ENCODE assay signal across 8 cellular contexts in genomic region chr6:37101991-37102298, GRCh38.
DNase-seq lines count a peak whose midpoint lies in the region; ATAC-seq and TF ChIP-seq lines count a peak whose summit lies in the region.

No MANE protein-coding gene starts in this region.

- no peaks in the 10 kb centered on the region for H3K27me3 ChIP-seq in brain microvascular endothelial cell (replicated peaks)
- H3K27me3 ChIP-seq in mucosa of rectum (ENCODE audit: control insufficient read depth in 2 of 2, insufficient read depth in 2 of 2, low read length in 2 of 2) = no peaks in the 10 kb centered on the region
- no peaks in the 10 kb centered on the region for H3K27me3 ChIP-seq in upper lobe of left lung

- TF ChIP-seq POLR2A in upper lobe of left lung (IDR thresholded peaks at IDR 0.05) = no peak

- H3K4me3 ChIP-seq in brain microvascular endothelial cell (ENCODE audit: low read depth, low read length) = peak overlapping the region; percentile 52
- H3K4me3 ChIP-seq in mucosa of rectum (ENCODE audit: low read length in 2 of 2) = peak overlapping the region; percentile 63 to 75
- H3K4me3 ChIP-seq in upper lobe of left lung = peak overlapping the region in 3 of 4 donors; percentile 43 to 52 (median 44)

- peak overlapping the region; percentile 86 for H3K27ac Mint-ChIP-seq in activated T-cell treated with anti-CD3 and anti-CD28 coated beads, Interleukin-2, amount 50 U/mL, for 72 hours

- H3K9me3 ChIP-seq in mucosa of rectum (ENCODE audit: control insufficient read depth in 2 of 2, low read length in 2 of 2) (no peaks in the 10 kb centered on the region), upper lobe of left lung (no peaks in the 10 kb centered on the region)

- H3K27ac ChIP-seq in brain microvascular endothelial cell (peak overlapping the region; percentile 34), mucosa of rectum (ENCODE audit: low read depth in 2 of 2, low read length in 2 of 2) (peak overlapping the region; percentile 84 to 90), upper lobe of left lung (peak overlapping the region; percentile 83 to 90 (median 87))

- H3K36me3 Mint-ChIP-seq in activated T-cell treated with anti-CD3 and anti-CD28 coated beads, Interleukin-2, amount 50 U/mL, for 72 hours (ENCODE audit: insufficient read depth in 2 of 2) = no peaks in the 10 kb centered on the region

- no peak for TF ChIP-seq CTCF in brain microvascular endothelial cell (IDR thresholded peaks at IDR 0.05; ENCODE audit: low read depth, low read length, missing control alignments)
- no peak for TF ChIP-seq CTCF in upper lobe of left lung (IDR thresholded peaks at IDR 0.05)

- peak overlapping the region; percentile 71 to 86 for H3K4me3 Mint-ChIP-seq in activated T-cell treated with anti-CD3 and anti-CD28 coated beads, Interleukin-2, amount 50 U/mL, for 72 hours

- TF ChIP-seq EP300 in upper lobe of left lung (IDR thresholded peaks at IDR 0.05) = no peak

- no peak for DNase-seq in activated T-cell treated with anti-CD3 and anti-CD28 coated beads, Interleukin-2, amount 50 U/mL, for 72 hours
- DNase-seq in activated T-cell treated with anti-CD3 and anti-CD28 coated beads, Interleukin-2, amount 50 U/mL, for 1 hour = no peak
- DNase-seq in brain microvascular endothelial cell = no peak
- no peak for DNase-seq in upper lobe of left lung
- DNase-seq in NCI-H526 treated with DMSO at 0.1 percent for 48 hours (lab: John Stamatoyannopoulos, UW) = no peak
- no peak for DNase-seq in cerebellar cortex (ENCODE audit: low spot score)

- no peak for ATAC-seq in activated T-cell treated with anti-CD3 and anti-CD28 coated beads, Interleukin-2, amount 50 U/mL, for 72 hours (replicated peaks in 1 of 2)
- no peak for ATAC-seq in upper lobe of left lung (ENCODE audit: low FRiP score in 2 of 2)
- no peak for ATAC-seq in HG02870 (IDR thresholded peaks at IDR 0.05; ENCODE audit: unreplicated experiment)

- peak overlapping the region; percentile 35 to 69 for H3K9ac ChIP-seq in mucosa of rectum (ENCODE audit: low read depth in 1 of 2, low read length in 2 of 2)

- in situ Hi-C loops in brain microvascular endothelial cell (cut with HindIII; ENCODE audit: low pct_ligation_motif_present, low sequenced_read_pairs) = no loop called here

- WGBS in upper lobe of left lung, 2 donors = 77 to 79% methylated on average over 5 of the region's 5 CpGs

- H3K4me1 Mint-ChIP-seq in activated T-cell treated with anti-CD3 and anti-CD28 coated beads, Interleukin-2, amount 50 U/mL, for 72 hours (ENCODE audit: low read depth) = peaks cover 49% of the 10 kb centered on the region

- H3K36me3 ChIP-seq in brain microvascular endothelial cell (replicated peaks) (no peaks in the 10 kb centered on the region), mucosa of rectum (ENCODE audit: control insufficient read depth in 2 of 2, insufficient read depth in 2 of 2, low read length in 2 of 2) (no peaks in the 10 kb centered on the region), upper lobe of left lung (no peaks in the 10 kb centered on the region)

- H3K9me3 Mint-ChIP-seq in activated T-cell treated with anti-CD3 and anti-CD28 coated beads, Interleukin-2, amount 50 U/mL, for 72 hours = no peaks in the 10 kb centered on the region

- no peaks in the 10 kb centered on the region for H3K27me3 Mint-ChIP-seq in activated T-cell treated with anti-CD3 and anti-CD28 coated beads, Interleukin-2, amount 50 U/mL, for 72 hours (ENCODE audit: low read depth)

- H3K4me1 ChIP-seq in mucosa of rectum (ENCODE audit: control insufficient read depth in 2 of 2, insufficient read depth in 2 of 2, low read length in 2 of 2) (peaks cover 32 to 37% of the 10 kb centered on the region in 2 donors), upper lobe of left lung (peaks cover 24 to 27% (median 27%) of the 10 kb centered on the region in 4 donors)

Comparison
In these comparisons a context has a peak if more than half of its experiments do, and no peak if none do; other contexts are left out.
1. H3K27ac ChIP-seq: peak in every context shown above with its lines; median percentile 87 in mucosa of rectum; 87 in upper lobe of left lung; 34 in brain microvascular endothelial cell.